In genomic region chr14:101780887-101781239, GRCh38 we compare ENCODE assay signal across 8 cellular contexts. TPM values are rescaled to one million over a fixed set of nuclear protein-coding genes. Genes with fewer than 3 reads are reported as not detected.
DNase-seq lines count a peak whose midpoint lies in the region; ATAC-seq, FAIRE-seq and TF ChIP-seq lines count a peak whose summit lies in the region.

No MANE protein-coding gene starts in this region.

- H3K9me3 ChIP-seq in kidney (ENCODE audit: control insufficient read depth in 1 of 2, low read length in 2 of 2) (no peaks in the 10 kb centered on the region), smooth muscle cell (replicated peaks; ENCODE audit: low read depth) (no peaks in the 10 kb centered on the region)

- H3K9ac ChIP-seq in kidney (ENCODE audit: low read length in 2 of 2) = peak overlapping the region in 1 of 2 donors; percentile 16
- no peak overlapping the region for H3K9ac ChIP-seq in smooth muscle cell (ENCODE audit: low read depth)

- H2AFZ ChIP-seq in GM23338 = peak overlapping the region; percentile 78
- H2AFZ ChIP-seq in smooth muscle cell (ENCODE audit: low read depth) = no peak overlapping the region

- no peaks in the 10 kb centered on the region; the same call in 2 of the 3 replicates for H3K36me3 Mint-ChIP-seq in GM23338 (ENCODE audit: low read depth)
- peaks cover 12% of the 10 kb centered on the region for H3K36me3 Mint-ChIP-seq in activated naive CD8-positive, alpha-beta T cell treated with anti-CD3 and anti-CD28 coated beads, Interleukin-2, amount 50 U/mL, for 24 hours (ENCODE audit: low read depth)

- H3K27me3 ChIP-seq in GM23338 (ENCODE audit: insufficient read depth) (peaks cover 37% of the 10 kb centered on the region), smooth muscle cell (ENCODE audit: low read depth) (peaks cover 39% of the 10 kb centered on the region)

- H3K4me2 ChIP-seq in GM23338 (peak overlapping the region; percentile 99), smooth muscle cell (peak overlapping the region; percentile 96)

- H3K27me3 Mint-ChIP-seq in GM23338 (ENCODE audit: insufficient read depth, low read depth, poor library complexity) = peaks cover 47% of the 10 kb centered on the region
- H3K27me3 Mint-ChIP-seq in activated naive CD8-positive, alpha-beta T cell treated with anti-CD3 and anti-CD28 coated beads, Interleukin-2, amount 50 U/mL, for 24 hours = no peaks in the 10 kb centered on the region

- H3K4me1 ChIP-seq in GM23338 (ENCODE audit: insufficient read depth) (peaks cover 10% of the 10 kb centered on the region), kidney (ENCODE audit: control insufficient read depth in 1 of 2, insufficient read depth in 1 of 2, low read depth in 1 of 2, low read length in 2 of 2) (peaks cover 6 to 11% of the 10 kb centered on the region in 2 donors), smooth muscle cell (ENCODE audit: low read depth) (peaks cover 4% of the 10 kb centered on the region)

- no peaks in the 10 kb centered on the region for H3F3A ChIP-seq in GM23338 (replicated peaks; ENCODE audit: low read depth)
- no peaks in the 10 kb centered on the region for H3F3A ChIP-seq in smooth muscle cell (ENCODE audit: low read depth)

- H3K4me3 ChIP-seq in GM23338 = peak overlapping the region; percentile 78
- H3K4me3 ChIP-seq in kidney (ENCODE audit: low read length in 2 of 2) = peak overlapping the region; percentile 24 to 43
- peak overlapping the region; percentile 48 for H3K4me3 ChIP-seq in smooth muscle cell

- ATAC-seq in GM23338 = peak; percentile 84
- ATAC-seq in activated naive CD8-positive, alpha-beta T cell treated with anti-CD3 and anti-CD28 coated beads, Interleukin-2, amount 50 U/mL, for 24 hours = peak; percentile 24
- no peak for ATAC-seq in GM21360 (IDR thresholded peaks at IDR 0.05; ENCODE audit: unreplicated experiment)

- peaks cover 10% of the 10 kb centered on the region for H3K4me1 Mint-ChIP-seq in GM23338
- peaks cover 30% of the 10 kb centered on the region for H3K4me1 Mint-ChIP-seq in activated naive CD8-positive, alpha-beta T cell treated with anti-CD3 and anti-CD28 coated beads, Interleukin-2, amount 50 U/mL, for 24 hours

- no peaks in the 10 kb centered on the region; the same call in 1 of the 2 replicates for H3K79me2 ChIP-seq in GM23338 (replicated peaks; ENCODE audit: insufficient read depth)
- no peaks in the 10 kb centered on the region for H3K79me2 ChIP-seq in smooth muscle cell (ENCODE audit: low read depth)

- FAIRE-seq in kidney (lab: Jason Lieb, UNC) = no peak

- no peaks in the 10 kb centered on the region for H3K9me2 ChIP-seq in GM23338 (ENCODE audit: insufficient read depth)

- peaks cover 12% of the 10 kb centered on the region for H4K20me1 ChIP-seq in GM23338 (replicated peaks; ENCODE audit: insufficient read depth)
- peaks cover 58% of the 10 kb centered on the region for H4K20me1 ChIP-seq in smooth muscle cell (ENCODE audit: low read depth)

- no peak overlapping the region for H3K27ac Mint-ChIP-seq in GM23338
- H3K27ac Mint-ChIP-seq in activated naive CD8-positive, alpha-beta T cell treated with anti-CD3 and anti-CD28 coated beads, Interleukin-2, amount 50 U/mL, for 24 hours = no peak overlapping the region

- DNase-seq in GM23338 (ENCODE audit: low spot score) (peak; percentile 75), kidney (no peak), smooth muscle cell (lab: John Stamatoyannopoulos, UW; ENCODE audit: unreplicated experiment) (no peak), NK-92 (lab: John Stamatoyannopoulos, UW; ENCODE audit: unreplicated experiment) (no peak), epidermal melanocyte (ENCODE audit: insufficient read length, low spot score) (no peak), DMS79 treated with DMSO at 0.1 percent for 48 hours (lab: John Stamatoyannopoulos, UW) (no peak)
- no peak for DNase-seq in activated naive CD8-positive, alpha-beta T cell treated with anti-CD3 and anti-CD28 coated beads, Interleukin-2, amount 50 U/mL, for 24 hours

- H3K4me3 Mint-ChIP-seq in GM23338 = peak overlapping the region; percentile 70
- peak overlapping the region; percentile 59 for H3K4me3 Mint-ChIP-seq in activated naive CD8-positive, alpha-beta T cell treated with anti-CD3 and anti-CD28 coated beads, Interleukin-2, amount 50 U/mL, for 24 hours

- no peaks in the 10 kb centered on the region; the same call in 2 of the 3 replicates for H3K9me3 Mint-ChIP-seq in GM23338
- H3K9me3 Mint-ChIP-seq in activated naive CD8-positive, alpha-beta T cell treated with anti-CD3 and anti-CD28 coated beads, Interleukin-2, amount 50 U/mL, for 24 hours = no peaks in the 10 kb centered on the region

- no peak overlapping the region for H3K27ac ChIP-seq in GM23338 (ENCODE audit: low read depth)
- no peak overlapping the region for H3K27ac ChIP-seq in kidney (ENCODE audit: low read depth in 2 of 2, low read length in 2 of 2)
- no peak overlapping the region for H3K27ac ChIP-seq in smooth muscle cell (ENCODE audit: low read depth)

- H3K36me3 ChIP-seq in GM23338 (ENCODE audit: insufficient read depth) (no peaks in the 10 kb centered on the region; the same call in 1 of the 2 replicates), kidney (ENCODE audit: control insufficient read depth in 1 of 2, insufficient read depth in 2 of 2, low read length in 2 of 2) (no peaks in the 10 kb centered on the region), smooth muscle cell (ENCODE audit: low read depth) (no peaks in the 10 kb centered on the region)

- no peak for TF ChIP-seq CTCF in GM23338 (conservative IDR thresholded peaks at IDR 0.05; ENCODE audit: low read depth in 2 of 2)
- no peak for TF ChIP-seq CTCF in kidney (IDR thresholded peaks at IDR 0.05; ENCODE audit: borderline replicate concordance, extremely low read depth, insufficient read depth)
- TF ChIP-seq CTCF in smooth muscle cell (IDR thresholded peaks at IDR 0.05; ENCODE audit: borderline replicate concordance, insufficient read depth, poor library complexity, severe bottlenecking) = no peak

- WGBS in smooth muscle cell (ENCODE audit: low lambda C conversion rate) = 5% methylated on average over 15 of the region's 15 CpGs

- intact Hi-C loops in kidney (cut with DNase I) = no loop called here

TF ChIP-seq in GM23338, 12 proteins besides CTCF, POLR2A, EP300 and RAD21:
- TF ChIP-seq EZH2 (IDR thresholded peaks at IDR 0.05; ENCODE audit: low read depth, unreplicated experiment) = peak; percentile 43
- TF ChIP-seq, protein P1, sequence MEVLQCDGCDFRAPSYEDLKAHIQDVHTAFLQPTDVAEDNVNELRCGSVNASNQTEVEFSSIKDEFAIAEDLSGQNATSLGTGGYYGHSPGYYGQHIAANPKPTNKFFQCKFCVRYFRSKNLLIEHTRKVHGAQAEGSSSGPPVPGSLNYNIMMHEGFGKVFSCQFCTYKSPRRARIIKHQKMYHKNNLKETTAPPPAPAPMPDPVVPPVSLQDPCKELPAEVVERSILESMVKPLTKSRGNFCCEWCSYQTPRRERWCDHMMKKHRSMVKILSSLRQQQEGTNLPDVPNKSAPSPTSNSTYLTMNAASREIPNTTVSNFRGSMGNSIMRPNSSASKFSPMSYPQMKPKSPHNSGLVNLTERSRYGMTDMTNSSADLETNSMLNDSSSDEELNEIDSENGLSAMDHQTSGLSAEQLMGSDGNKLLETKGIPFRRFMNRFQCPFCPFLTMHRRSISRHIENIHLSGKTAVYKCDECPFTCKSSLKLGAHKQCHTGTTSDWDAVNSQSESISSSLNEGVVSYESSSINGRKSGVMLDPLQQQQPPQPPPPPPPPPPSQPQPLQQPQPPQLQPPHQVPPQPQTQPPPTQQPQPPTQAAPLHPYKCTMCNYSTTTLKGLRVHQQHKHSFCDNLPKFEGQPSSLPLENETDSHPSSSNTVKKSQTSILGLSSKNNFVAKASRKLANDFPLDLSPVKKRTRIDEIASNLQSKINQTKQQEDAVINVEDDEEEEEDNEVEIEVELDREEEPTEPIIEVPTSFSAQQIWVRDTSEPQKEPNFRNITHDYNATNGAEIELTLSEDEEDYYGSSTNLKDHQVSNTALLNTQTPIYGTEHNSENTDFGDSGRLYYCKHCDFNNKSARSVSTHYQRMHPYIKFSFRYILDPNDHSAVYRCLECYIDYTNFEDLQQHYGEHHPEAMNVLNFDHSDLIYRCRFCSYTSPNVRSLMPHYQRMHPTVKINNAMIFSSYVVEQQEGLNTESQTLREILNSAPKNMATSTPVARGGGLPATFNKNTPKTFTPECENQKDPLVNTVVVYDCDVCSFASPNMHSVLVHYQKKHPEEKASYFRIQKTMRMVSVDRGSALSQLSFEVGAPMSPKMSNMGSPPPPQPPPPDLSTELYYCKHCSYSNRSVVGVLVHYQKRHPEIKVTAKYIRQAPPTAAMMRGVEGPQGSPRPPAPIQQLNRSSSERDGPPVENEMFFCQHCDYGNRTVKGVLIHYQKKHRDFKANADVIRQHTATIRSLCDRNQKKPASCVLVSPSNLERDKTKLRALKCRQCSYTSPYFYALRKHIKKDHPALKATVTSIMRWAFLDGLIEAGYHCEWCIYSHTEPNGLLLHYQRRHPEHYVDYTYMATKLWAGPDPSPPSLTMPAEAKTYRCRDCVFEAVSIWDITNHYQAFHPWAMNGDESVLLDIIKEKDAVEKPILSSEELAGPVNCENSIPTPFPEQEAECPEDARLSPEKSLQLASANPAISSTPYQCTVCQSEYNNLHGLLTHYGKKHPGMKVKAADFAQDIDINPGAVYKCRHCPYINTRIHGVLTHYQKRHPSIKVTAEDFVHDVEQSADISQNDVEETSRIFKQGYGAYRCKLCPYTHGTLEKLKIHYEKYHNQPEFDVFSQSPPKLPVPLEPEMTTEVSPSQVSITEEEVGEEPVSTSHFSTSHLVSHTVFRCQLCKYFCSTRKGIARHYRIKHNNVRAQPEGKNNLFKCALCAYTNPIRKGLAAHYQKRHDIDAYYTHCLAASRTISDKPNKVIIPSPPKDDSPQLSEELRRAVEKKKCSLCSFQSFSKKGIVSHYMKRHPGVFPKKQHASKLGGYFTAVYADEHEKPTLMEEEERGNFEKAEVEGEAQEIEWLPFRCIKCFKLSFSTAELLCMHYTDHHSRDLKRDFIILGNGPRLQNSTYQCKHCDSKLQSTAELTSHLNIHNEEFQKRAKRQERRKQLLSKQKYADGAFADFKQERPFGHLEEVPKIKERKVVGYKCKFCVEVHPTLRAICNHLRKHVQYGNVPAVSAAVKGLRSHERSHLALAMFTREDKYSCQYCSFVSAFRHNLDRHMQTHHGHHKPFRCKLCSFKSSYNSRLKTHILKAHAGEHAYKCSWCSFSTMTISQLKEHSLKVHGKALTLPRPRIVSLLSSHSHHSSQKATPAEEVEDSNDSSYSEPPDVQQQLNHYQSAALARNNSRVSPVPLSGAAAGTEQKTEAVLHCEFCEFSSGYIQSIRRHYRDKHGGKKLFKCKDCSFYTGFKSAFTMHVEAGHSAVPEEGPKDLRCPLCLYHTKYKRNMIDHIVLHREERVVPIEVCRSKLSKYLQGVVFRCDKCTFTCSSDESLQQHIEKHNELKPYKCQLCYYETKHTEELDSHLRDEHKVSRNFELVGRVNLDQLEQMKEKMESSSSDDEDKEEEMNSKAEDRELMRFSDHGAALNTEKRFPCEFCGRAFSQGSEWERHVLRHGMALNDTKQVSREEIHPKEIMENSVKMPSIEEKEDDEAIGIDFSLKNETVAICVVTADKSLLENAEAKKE (CRISPR knock-in tag; IDR thresholded peaks at IDR 0.05) = no peak
TF ChIP-seq in GM23338: peak in this region for 1.

RNA-seq across cellular contexts. Expression of gene PPP2R5C, which starts 19.4 kb away (rescaled TPM):
- total RNA-seq in GM23338 (2014; rRNA removed; shearing (Covaris generic)) = 75.4 and 76.4 TPM in 2 replicates
- polyA plus RNA-seq in GM23338 (2016; fragmentation: Nextera tagmentation; extraction: Ambion mirVana) (75.3 and 79.7 TPM in 2 replicates), kidney (ENCODE audit: insufficient read depth, low read depth, low replicate concordance) (65.6 TPM), smooth muscle cell (63.6 and 65.6 TPM in 2 replicates)
- total RNA-seq in kidney (129 TPM), smooth muscle cell (92.7 and 118 TPM in 2 replicates)
